In the genomic region with DNA sequence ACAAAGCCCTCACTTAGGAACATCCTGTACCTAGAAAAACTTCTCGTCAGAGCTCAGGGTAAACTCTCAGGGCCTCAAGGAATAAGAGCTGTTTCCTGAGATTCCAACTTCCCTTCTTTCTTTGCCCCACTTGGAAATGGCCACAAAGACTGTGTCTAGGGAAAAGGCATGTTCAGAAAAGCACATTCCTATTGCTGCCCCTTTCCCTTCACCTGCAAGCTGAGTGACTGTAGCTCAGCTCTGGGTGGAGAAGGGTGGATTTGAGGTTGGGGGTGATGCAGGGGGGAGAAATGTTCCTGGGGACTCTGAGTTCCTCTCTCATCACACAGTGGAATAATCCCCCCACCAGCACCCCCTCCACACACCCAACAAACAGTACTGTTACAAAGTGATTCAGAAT, we compare ENCODE assay signal across 16 cellular contexts. TPM values are rescaled to one million over a fixed set of nuclear protein-coding genes. Genes with fewer than 3 reads are reported as not detected.
DNase-seq lines count a peak whose midpoint lies in the region; ATAC-seq and TF ChIP-seq lines count a peak whose summit lies in the region.
"Had no signal": no experiment of that assay in that cellular context is flagged by ENCODE, and none has a peak within 500 bp of the region (broad histone marks: within the 10 kb centered on the region; RNA-seq: fewer than 3 reads in every experiment).

No MANE protein-coding gene starts in this region.

- no peaks in the 10 kb centered on the region for H3K9me3 Mint-ChIP-seq in activated naive CD8-positive, alpha-beta T cell treated with anti-CD3 and anti-CD28 coated beads, Interleukin-2, amount 50 U/mL, for 24 hours
- H3K9me3 Mint-ChIP-seq: activated CD4-positive, alpha-beta memory T cell treated with anti-CD3 and anti-CD28 coated beads for 36 hours; effector memory CD8-positive, alpha-beta T cell had no signal

- H3K4me1 Mint-ChIP-seq in activated naive CD8-positive, alpha-beta T cell treated with anti-CD3 and anti-CD28 coated beads, Interleukin-2, amount 50 U/mL, for 24 hours: peaks cover 54% of the 10 kb centered on the region

- intact Hi-C loops in Right ventricle myocardium inferior (cut with DNase I): loop anchor here (10.0 kb wide), 1 partner anchor 246 kb away; the partner anchor contains the start of gene TMEM106C
- intact Hi-C loops in right cardiac atrium (cut with DNase I): loop anchor here in 3 of 4 donors (5.0 kb wide), 3 partner anchors 49 to 119 kb away; partner anchors contain the start of gene SLC48A1 (in 2 of the 3)

- H3K4me1 ChIP-seq in right atrium auricular region (peaks cover 0 to 55% of the 10 kb centered on the region in 2 donors), right cardiac atrium (ENCODE audit: control insufficient read depth, insufficient read depth, low read length) (peaks cover 30% of the 10 kb centered on the region), skeletal muscle tissue (ENCODE audit: control insufficient read depth in 3 of 3, insufficient read depth in 3 of 3, low read length in 3 of 3) (peaks cover 34 to 43% (median 39%) of the 10 kb centered on the region in 3 donors)

- H3K27ac Mint-ChIP-seq in activated naive CD8-positive, alpha-beta T cell treated with anti-CD3 and anti-CD28 coated beads, Interleukin-2, amount 50 U/mL, for 24 hours: no peak overlapping the region

- H3K4me3 ChIP-seq in right atrium auricular region (no peak overlapping the region), right cardiac atrium (ENCODE audit: low read length) (no peak overlapping the region), skeletal muscle tissue (ENCODE audit: low read length in 3 of 3) (no peak overlapping the region)
- H3K4me3 ChIP-seq: mucosa of descending colon, ovary had no signal

- H3K9ac ChIP-seq in skeletal muscle tissue (ENCODE audit: low read depth in 1 of 3, low read length in 3 of 3): no peak overlapping the region
- H3K9ac ChIP-seq: KMS-11 had no signal

- no peaks in the 10 kb centered on the region for H3K27me3 ChIP-seq in right atrium auricular region
- no peaks in the 10 kb centered on the region for H3K27me3 ChIP-seq in right cardiac atrium (ENCODE audit: control insufficient read depth, insufficient read depth)
- H3K27me3 ChIP-seq in skeletal muscle tissue (ENCODE audit: control insufficient read depth in 3 of 3, insufficient read depth in 3 of 3, low read length in 3 of 3): no peaks in the 10 kb centered on the region
- H3K27me3 ChIP-seq: brain microvascular endothelial cell, ovary had no signal

- H3K36me3 ChIP-seq in right atrium auricular region: no peaks in the 10 kb centered on the region
- peaks cover 0 to 4% (median 2%) of the 10 kb centered on the region in 3 donors for H3K36me3 ChIP-seq in skeletal muscle tissue (ENCODE audit: control insufficient read depth in 3 of 3, insufficient read depth in 3 of 3, low read length in 3 of 3)
- H3K36me3 ChIP-seq: brain microvascular endothelial cell, ovary had no signal

- no peak overlapping the region for H3K4me3 Mint-ChIP-seq in activated naive CD8-positive, alpha-beta T cell treated with anti-CD3 and anti-CD28 coated beads, Interleukin-2, amount 50 U/mL, for 24 hours
- H3K4me3 Mint-ChIP-seq: activated CD4-positive, alpha-beta memory T cell treated with anti-CD3 and anti-CD28 coated beads for 36 hours; effector memory CD8-positive, alpha-beta T cell had no signal

- H3K9me3 ChIP-seq in right atrium auricular region (no peaks in the 10 kb centered on the region), right cardiac atrium (ENCODE audit: control insufficient read depth, low read length) (no peaks in the 10 kb centered on the region), skeletal muscle tissue (ENCODE audit: control insufficient read depth in 3 of 3, low read length in 3 of 3) (no peaks in the 10 kb centered on the region)
- H3K9me3 ChIP-seq: mucosa of descending colon, ovary had no signal

- no peak for ATAC-seq in Right ventricle myocardium inferior
- no peak for ATAC-seq in right cardiac atrium
- ATAC-seq in HG03469 (IDR thresholded peaks at IDR 0.05; ENCODE audit: unreplicated experiment): no peak
- ATAC-seq in activated naive CD8-positive, alpha-beta T cell treated with anti-CD3 and anti-CD28 coated beads, Interleukin-2, amount 50 U/mL, for 24 hours: no peak
- ATAC-seq in GM19324 (IDR thresholded peaks at IDR 0.05; ENCODE audit: low FRiP score, unreplicated experiment): no peak
- ATAC-seq: effector memory CD8-positive, alpha-beta T cell had no signal

- TF ChIP-seq CTCF in right atrium auricular region (IDR thresholded peaks at IDR 0.05): no peak

- H3K36me3 Mint-ChIP-seq in activated naive CD8-positive, alpha-beta T cell treated with anti-CD3 and anti-CD28 coated beads, Interleukin-2, amount 50 U/mL, for 24 hours (ENCODE audit: low read depth): peaks cover 5% of the 10 kb centered on the region

- peak overlapping the region; percentile 84 to 96 for H3K27ac ChIP-seq in right atrium auricular region
- peak overlapping the region; percentile 81 for H3K27ac ChIP-seq in right cardiac atrium (ENCODE audit: low read length)
- peak overlapping the region; percentile 83 for H3K27ac ChIP-seq in skeletal muscle tissue (ENCODE audit: low read depth, low read length)
- H3K27ac ChIP-seq: brain microvascular endothelial cell had no signal

- no peaks in the 10 kb centered on the region for H3K27me3 Mint-ChIP-seq in activated naive CD8-positive, alpha-beta T cell treated with anti-CD3 and anti-CD28 coated beads, Interleukin-2, amount 50 U/mL, for 24 hours
- H3K27me3 Mint-ChIP-seq: activated CD4-positive, alpha-beta memory T cell treated with anti-CD3 and anti-CD28 coated beads for 36 hours had no signal

- 43% methylated on average over 1 of the region's 1 CpG for WGBS in right cardiac atrium

- DNase-seq in right atrium auricular region (ENCODE audit: low spot score) (peak; percentile 11), Right ventricle myocardium inferior (ENCODE audit: missing footprints) (no peak), right cardiac atrium (no peak), GF-D8 (lab: John Stamatoyannopoulos, UW) (no peak)
- DNase-seq in activated naive CD8-positive, alpha-beta T cell treated with anti-CD3 and anti-CD28 coated beads, Interleukin-2, amount 50 U/mL, for 24 hours: no peak
- DNase-seq: activated CD4-positive, alpha-beta memory T cell treated with anti-CD3 and anti-CD28 coated beads for 36 hours; brain microvascular endothelial cell; effector memory CD8-positive, alpha-beta T cell; foreskin fibroblast; NCI-H1417 had no signal

RNA-seq across cellular contexts. Expression of gene ENDOU, which starts 6.8 kb away (rescaled TPM):
- total RNA-seq in right atrium auricular region (1 to 10 TPM in 1 of 2 donors, under 1 TPM in 1; 0.55 to 2.1 TPM), Right ventricle myocardium inferior (not detected), right cardiac atrium (under 1 TPM; 0.28 to 0.86 (median 0.51) TPM), skeletal muscle tissue (1.0 TPM)
- polyA plus RNA-seq in right cardiac atrium: 0.45 TPM
- total RNA-seq: activated CD4-positive, alpha-beta memory T cell treated with anti-CD3 and anti-CD28 coated beads for 36 hours had no signal

RNA-seq across cellular contexts. Expression of gene RPAP3, which starts 12.7 kb away (rescaled TPM):
- total RNA-seq in right atrium auricular region: 10 to 100 TPM; 12.2 to 14.3 TPM
- total RNA-seq in Right ventricle myocardium inferior: 24.4 TPM
- 10 to 100 TPM; 15.4 to 22.8 (median 21.3) TPM for total RNA-seq in right cardiac atrium
- 11.9 TPM for polyA plus RNA-seq in right cardiac atrium
- 5.2 TPM for total RNA-seq in skeletal muscle tissue

RNA-seq across cellular contexts. Expression of gene RAPGEF3, which starts 40.1 kb away (rescaled TPM):
- total RNA-seq in right atrium auricular region (10 to 100 TPM; 19.8 to 26.8 TPM), Right ventricle myocardium inferior (37.3 TPM), right cardiac atrium (10 to 100 TPM; 14.1 to 28.7 (median 23.3) TPM), skeletal muscle tissue (8.4 TPM)
- 44.9 TPM for polyA plus RNA-seq in right cardiac atrium

RNA-seq across cellular contexts. Expression of gene SLC48A1, which starts 54.5 kb away (rescaled TPM):
- total RNA-seq in right atrium auricular region: 10 to 100 TPM; 48.9 to 52.0 TPM
- total RNA-seq in Right ventricle myocardium inferior: 23.2 TPM
- 10 to 100 TPM; 26.5 to 30.1 (median 27.6) TPM for total RNA-seq in right cardiac atrium
- 22.0 TPM for polyA plus RNA-seq in right cardiac atrium
- total RNA-seq in skeletal muscle tissue: 7.8 TPM
